Comparison of ENCODE assay signal across 7 cellular contexts in the genomic region with DNA sequence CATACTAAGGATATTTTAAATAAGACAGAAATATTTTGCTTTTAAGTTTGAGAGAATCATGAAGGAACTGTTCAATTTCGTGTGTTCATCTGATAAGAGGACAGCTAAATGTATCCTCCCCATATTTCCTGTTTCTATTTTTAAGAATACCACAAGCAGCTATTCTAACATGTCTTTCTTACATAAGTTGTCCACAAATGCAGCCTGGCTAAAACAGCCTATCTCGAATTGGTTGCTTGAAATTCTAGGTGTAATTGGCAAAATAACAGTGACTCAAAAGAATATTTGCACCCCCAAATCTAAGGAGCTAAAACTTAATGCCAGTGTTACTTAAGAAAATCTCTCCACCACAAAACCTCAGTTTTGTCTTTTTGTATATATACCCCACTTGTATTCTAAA. TPM values are rescaled to one million over a fixed set of nuclear protein-coding genes. Genes with fewer than 3 reads are reported as not detected.
A peak's percentile ranks its signal among the peaks of the same experiment; 100 is the strongest.
DNase-seq lines count a peak whose midpoint lies in the region; ATAC-seq and FAIRE-seq lines count a peak whose summit lies in the region.

No MANE protein-coding gene starts in this region.

- no peak for FAIRE-seq in RCC 7860 (lab: Jason Lieb, UNC)

- peak overlapping the region; percentile 70 to 88 for H3K27ac Mint-ChIP-seq in T-cell
- H3K27ac Mint-ChIP-seq in naive thymus-derived CD8-positive, alpha-beta T cell: peak overlapping the region; percentile 29 to 94 (median 85)

- H3K36me3 Mint-ChIP-seq in T-cell: peaks cover 22% of the 10 kb centered on the region
- peaks cover 4 to 34% (median 25%) of the 10 kb centered on the region in 3 donors for H3K36me3 Mint-ChIP-seq in naive thymus-derived CD8-positive, alpha-beta T cell

- DNase-seq in T-cell: no peak
- DNase-seq in naive thymus-derived CD8-positive, alpha-beta T cell: peak in 3 of 10 donors; percentile 41 to 46 (median 45)
- DNase-seq in stimulated activated CD4-positive, alpha-beta T cell treated with anti-CD3 and anti-CD28 coated beads, Interleukin-2, amount 100 ng/mL, for 24 hours: no peak
- no peak for DNase-seq in RCC 7860 (ENCODE audit: low spot score)

- CTCF ChIA-PET in T-cell (lab: Charles Lee): interaction anchor here (0.6 to 1.4 kb wide), 7 partner anchors 27 to 343 kb away, joined by 3 to 5 read pairs (median 3); no protein-coding TSS in a partner anchor

- no peaks in the 10 kb centered on the region for H3K27me3 Mint-ChIP-seq in T-cell
- no peaks in the 10 kb centered on the region for H3K27me3 Mint-ChIP-seq in naive thymus-derived CD8-positive, alpha-beta T cell

- no peaks in the 10 kb centered on the region for H3K9me3 Mint-ChIP-seq in T-cell
- H3K9me3 Mint-ChIP-seq in naive thymus-derived CD8-positive, alpha-beta T cell: peaks cover 0 to 3% (median 0%) of the 10 kb centered on the region in 9 donors

- H3K4me1 Mint-ChIP-seq in T-cell: peaks cover 85 to 90% (median 90%) of the 10 kb centered on the region in 3 donors
- peaks cover 43 to 88% (median 86%) of the 10 kb centered on the region in 4 donors for H3K4me1 Mint-ChIP-seq in naive thymus-derived CD8-positive, alpha-beta T cell

- H3K4me3 Mint-ChIP-seq in T-cell: peak overlapping the region; percentile 24 to 56 (median 37)
- peak overlapping the region; percentile 36 to 82 (median 65) for H3K4me3 Mint-ChIP-seq in naive thymus-derived CD8-positive, alpha-beta T cell

- ATAC-seq in GM18517 (IDR thresholded peaks at IDR 0.05; ENCODE audit: unreplicated experiment): peak; percentile 44
- ATAC-seq in HG02973 (IDR thresholded peaks at IDR 0.05; ENCODE audit: unreplicated experiment): peak; percentile 34
- ATAC-seq in T-cell (replicated peaks in 1 of 4): peak; percentile 77 to 83 (median 82)
- ATAC-seq in naive thymus-derived CD8-positive, alpha-beta T cell: peak; percentile 76 to 84
- ATAC-seq in HG03025 (IDR thresholded peaks at IDR 0.05; ENCODE audit: low FRiP score, unreplicated experiment): no peak

- POLR2A ChIA-PET in T-cell (lab: Charles Lee): interaction anchor here (0.5 to 1.1 kb wide), 6 partner anchors 14 to 954 kb away, joined by 3 to 6 read pairs (median 4); no protein-coding TSS in a partner anchor
- POLR2A ChIA-PET in naive thymus-derived CD8-positive, alpha-beta T cell (lab: Charles Lee): interaction anchor here (0.5 to 2.8 kb wide), 11 partner anchors 9 to 310 kb away, joined by 3 to 12 read pairs (median 3); partner anchors contain the start of gene BTLA

RNA-seq across cellular contexts. Expression of gene BTLA, which starts 35.0 kb away (rescaled TPM):
- 10 to 100 TPM; 11.5 to 16.9 (median 15.2) TPM for total RNA-seq in T-cell
- total RNA-seq in naive thymus-derived CD8-positive, alpha-beta T cell: 10 to 100 TPM; 18.2 to 18.5 TPM
- polyA plus RNA-seq in naive thymus-derived CD8-positive, alpha-beta T cell: 10 to 100 TPM in 2 of 3 donors, 1 to 10 TPM in 1; 5.5 to 13.8 (median 10.2) TPM
